ENCODE assay signal across 33 cellular contexts in genomic region chr10:121167534-121168243, GRCh38.
DNase-seq lines count a peak whose midpoint lies in the region; ATAC-seq and TF ChIP-seq lines count a peak whose summit lies in the region.
"Had no signal": no experiment of that assay in that cellular context is flagged by ENCODE, and none has a peak within 500 bp of the region (broad histone marks: within the 10 kb centered on the region; RNA-seq: fewer than 3 reads in every experiment).

No MANE protein-coding gene starts in this region.

- no peak overlapping the region for H2AFZ ChIP-seq in trophoblast cell (ENCODE audit: insufficient read depth, low read length, poor library complexity)
- H2AFZ ChIP-seq: neural progenitor cell, parathyroid adenoma had no signal

- H4K91ac ChIP-seq in trophoblast cell (ENCODE audit: low read depth, low read length) = no peak overlapping the region

- ATAC-seq in RWPE2 (ENCODE audit: low read depth) = peak; percentile 27; the same call in 1 of the 3 replicates
- ATAC-seq in activated CD4-positive, CD25-positive, alpha-beta regulatory T cell treated with anti-CD3 and anti-CD28 coated beads, Interleukin-2, amount 50 U/mL, for 24 hours = no peak
- ATAC-seq: left lung; stimulated activated memory B cell treated with anti-CD40 and anti-IgM and Interleukin-4, amounts not matched to agents 10 μg/mL and 1 μg/mL and 100 μg/mL, for 72 hours; T-cell; upper lobe of right lung had no signal

- no peak overlapping the region for H3K23ac ChIP-seq in trophoblast cell (ENCODE audit: low read length)

- no peak overlapping the region for H3K9ac ChIP-seq in trophoblast cell (ENCODE audit: low read length)
- H3K9ac ChIP-seq: neural progenitor cell, parathyroid adenoma had no signal

- no peak overlapping the region for H2BK120ac ChIP-seq in trophoblast cell (ENCODE audit: insufficient read depth, low read length, poor library complexity)

- H3K27me3 ChIP-seq in RWPE2 (ENCODE audit: insufficient read depth, poor library complexity, severe bottlenecking) = no peaks in the 10 kb centered on the region
- no peaks in the 10 kb centered on the region for H3K27me3 ChIP-seq in trophoblast cell (ENCODE audit: insufficient read depth, low read length)
- H3K27me3 ChIP-seq: left lung, neural progenitor cell, SJSA1, upper lobe of right lung had no signal

- no peak overlapping the region for H3K4ac ChIP-seq in trophoblast cell (ENCODE audit: low read depth, low read length)

- no peak overlapping the region for H2BK12ac ChIP-seq in trophoblast cell (ENCODE audit: low read length)

- H3K9me3 ChIP-seq in RWPE2 (ENCODE audit: severe bottlenecking) (no peaks in the 10 kb centered on the region), trophoblast cell (ENCODE audit: insufficient read depth, low read depth, low read length) (no peaks in the 10 kb centered on the region)
- H3K9me3 ChIP-seq: Caco-2, left lung, upper lobe of right lung had no signal

- no peak overlapping the region for H2AK5ac ChIP-seq in trophoblast cell (ENCODE audit: low read length)

- no peak overlapping the region for H4K12ac ChIP-seq in trophoblast cell (ENCODE audit: low read depth, low read length)

- peak; percentile 25 for DNase-seq in NCI-H1105 treated with DMSO at 0.1 percent for 48 hours (lab: John Stamatoyannopoulos, UW)
- DNase-seq in NCI-H1105 (lab: John Stamatoyannopoulos, UW) = no peak
- peak; percentile 83 for DNase-seq in NCI-H146 treated with DMSO at 0.1 percent for 48 hours (lab: John Stamatoyannopoulos, UW; ENCODE audit: unreplicated experiment)
- DNase-seq in RWPE2 (ENCODE audit: low spot score) = no peak
- peak; percentile 18 to 45 for DNase-seq in trophoblast cell
- DNase-seq in activated CD4-positive, alpha-beta T cell treated with anti-CD3 and anti-CD28 coated beads for 48 hours = no peak
- DNase-seq in NCI-H446 treated with DMSO at 0.1 percent for 48 hours (lab: John Stamatoyannopoulos, UW) = no peak
- DNase-seq: 8988T; activated CD4-positive, alpha-beta T cell treated with anti-CD3 and anti-CD28 coated beads, Interleukin-2, amount 10 ng/mL, durations not matched to agents 24 days and 14 days; activated CD8-positive, alpha-beta memory T cell treated with anti-CD3 and anti-CD28 coated beads for 24 hours; activated T-cell treated with anti-CD3 and anti-CD28 coated beads for 4 hours; amygdala; Caco-2; DND-41; GF-D8; HCEC 1CT; hypothalamus; left lung; mesendoderm; NCI-H1092; retina; RPMI8226; T-cell; upper lobe of right lung; WERI-Rb-1 had no signal

- no peak for TF ChIP-seq CTCF in RWPE2 (IDR thresholded peaks at IDR 0.05; ENCODE audit: poor library complexity, severe bottlenecking)

- no peak overlapping the region for H4K8ac ChIP-seq in trophoblast cell (ENCODE audit: low read depth, low read length)

- H3K36me3 ChIP-seq in RWPE2 (ENCODE audit: low read depth) (no peaks in the 10 kb centered on the region), trophoblast cell (ENCODE audit: control insufficient read depth in 1 of 2, insufficient read depth in 2 of 2, low read length in 2 of 2) (no peaks in the 10 kb centered on the region)
- H3K36me3 ChIP-seq: breast epithelium, left lung, neural progenitor cell, SJSA1, upper lobe of right lung, WERI-Rb-1 had no signal

- H3K14ac ChIP-seq in trophoblast cell (ENCODE audit: low read length) = no peak overlapping the region

- H3K27ac ChIP-seq in RWPE2 (ENCODE audit: poor library complexity, severe bottlenecking) (no peak overlapping the region), trophoblast cell (ENCODE audit: low read depth, low read length) (no peak overlapping the region)
- H3K27ac ChIP-seq: breast epithelium, C4-2B, left lung, neural progenitor cell, parathyroid adenoma, SJSA1, skin epidermis, upper lobe of right lung, WERI-Rb-1 had no signal

- peaks cover 3% of the 10 kb centered on the region for H3K4me1 ChIP-seq in RWPE2 (ENCODE audit: insufficient read depth, poor library complexity, severe bottlenecking)
- H3K4me1 ChIP-seq in trophoblast cell (ENCODE audit: control insufficient read depth in 1 of 2, insufficient read depth in 2 of 2, low read length in 2 of 2) = no peaks in the 10 kb centered on the region
- H3K4me1 ChIP-seq: breast epithelium, Caco-2, left lung, neural progenitor cell, parathyroid adenoma, upper lobe of right lung had no signal

- no peaks in the 10 kb centered on the region for H3K79me2 ChIP-seq in trophoblast cell (ENCODE audit: control insufficient read depth, insufficient read depth, low read length, poor library complexity)
- H3K79me2 ChIP-seq: parathyroid adenoma had no signal

- H3K4me3 ChIP-seq in RWPE2 (ENCODE audit: severe bottlenecking) = no peak overlapping the region
- no peak overlapping the region for H3K4me3 ChIP-seq in trophoblast cell (ENCODE audit: low read depth, low read length)
- H3K4me3 ChIP-seq: breast epithelium, left lung, neural progenitor cell, SJSA1, skin epidermis, upper lobe of right lung had no signal

- no CpG with 5 or more reads among the region's 10 CpGs for WGBS in trophoblast cell (ENCODE audit: extremely low coverage, insufficient coverage, insufficient read length)

- no peak overlapping the region for H3K18ac ChIP-seq in trophoblast cell (ENCODE audit: low read length)

- H3K79me1 ChIP-seq in trophoblast cell (ENCODE audit: low read length) = no peaks in the 10 kb centered on the region

- no peak overlapping the region for H3K4me2 ChIP-seq in trophoblast cell (ENCODE audit: low read length)
- H3K4me2 ChIP-seq: neural progenitor cell had no signal

- H2BK5ac ChIP-seq in trophoblast cell (ENCODE audit: low read depth, low read length, poor library complexity) = no peak overlapping the region

Comparison
In these comparisons a context has a peak if more than half of its experiments do, and no peak if none do; other contexts are left out.
1. DNase-seq: peak in NCI-H1105 treated with DMSO at 0.1 percent for 48 hours (single experiment), NCI-H146 treated with DMSO at 0.1 percent for 48 hours (single experiment) and trophoblast cell (2 of 2); none in NCI-H1105 (single experiment), RWPE2 (single experiment), activated CD4-positive, alpha-beta T cell treated with anti-CD3 and anti-CD28 coated beads for 48 hours (single experiment) and NCI-H446 treated with DMSO at 0.1 percent for 48 hours (single experiment).